9 cellular contexts compared by ENCODE assay signal in the genomic region with DNA sequence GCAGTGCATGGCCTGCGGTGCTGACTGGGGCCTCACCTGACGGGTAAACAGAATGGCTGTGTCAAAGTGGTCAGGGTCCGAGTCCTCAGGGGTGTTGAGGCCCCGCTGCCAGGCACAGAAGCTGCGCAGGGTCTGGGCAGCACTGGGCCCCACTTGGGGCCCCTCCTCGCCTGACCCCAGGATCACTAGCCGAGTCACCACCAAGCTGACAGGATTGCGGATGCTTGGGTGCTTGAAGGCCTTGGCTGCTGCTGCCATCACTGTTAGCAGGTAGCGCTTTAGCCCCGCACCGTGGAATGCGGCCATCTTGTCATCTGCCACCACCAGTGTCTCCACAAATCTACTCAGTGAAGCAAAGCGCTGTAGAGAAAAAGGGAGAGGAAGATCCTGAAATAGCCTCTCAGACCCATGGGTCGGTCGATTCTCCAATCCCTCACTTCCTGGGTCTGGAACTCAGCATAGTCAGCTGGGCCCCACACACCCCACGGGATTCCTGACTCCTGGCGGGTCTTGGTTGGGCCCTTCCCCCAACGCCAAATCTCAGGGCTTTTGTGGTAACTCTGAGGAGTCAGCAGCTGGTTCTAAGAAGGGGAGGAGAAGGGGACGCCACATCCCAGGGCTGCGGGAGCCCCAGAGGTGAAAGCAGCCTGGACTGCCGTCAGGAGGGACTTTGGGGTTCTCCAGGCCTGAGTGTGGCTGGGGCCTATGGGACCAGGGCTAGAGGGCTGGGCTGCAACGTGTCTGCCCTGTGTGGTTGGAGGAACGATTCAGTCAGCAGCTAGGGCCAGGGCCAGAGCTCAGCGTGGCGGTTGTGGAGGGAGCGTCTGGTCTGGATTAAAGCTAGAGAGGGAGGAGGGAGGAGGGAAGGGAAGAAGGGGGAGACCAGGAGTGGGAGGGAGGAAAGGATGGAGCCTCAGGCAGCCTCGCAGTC. TPM values are rescaled to one million over a fixed set of nuclear protein-coding genes. Genes with fewer than 3 reads are reported as not detected.
DNase-seq lines count a peak whose midpoint lies in the region; ATAC-seq, FAIRE-seq and TF ChIP-seq lines count a peak whose summit lies in the region.
"Had no signal": no experiment of that assay in that cellular context is flagged by ENCODE, and none has a peak within 500 bp of the region (broad histone marks: within the 10 kb centered on the region; RNA-seq: fewer than 3 reads in every experiment).

No MANE protein-coding gene starts in this region.

- DNase-seq in H9: no peak
- DNase-seq in cardiac fibroblast (ENCODE audit: low read depth in 2 of 2): peak; percentile 80 to 88
- peak; percentile 83 for DNase-seq in kidney
- no peak for DNase-seq in stimulated activated naive B cell treated with anti-CD40 and anti-IgM and Interleukin-4, amounts not matched to agents 10 μg/mL and 1 μg/mL and 100 μg/mL, for 72 hours
- DNase-seq in SHP77 treated with DMSO at 0.1 percent for 48 hours (lab: John Stamatoyannopoulos, UW): no peak
- no peak for DNase-seq in stimulated activated CD4-positive, alpha-beta T cell treated with anti-CD3 and anti-CD28 coated beads, Interleukin-1b, Interleukin-23, amount 100 ng/mL, for 48 hours

- peaks cover 58 to 61% of the 10 kb centered on the region in 2 experiments for H3K4me1 Mint-ChIP-seq in H9
- H3K4me1 Mint-ChIP-seq in stimulated activated naive B cell treated with anti-CD40 and anti-IgM and Interleukin-4, amounts not matched to agents 10 μg/mL and 1 μg/mL and 100 μg/mL, for 72 hours: peaks cover 46 to 60% of the 10 kb centered on the region in 2 donors

- H2BK15ac ChIP-seq in H9 (ENCODE audit: low read depth, low read length): no peak overlapping the region

- no peak for ATAC-seq in stimulated activated naive B cell treated with anti-CD40 and anti-IgM and Interleukin-4, amounts not matched to agents 10 μg/mL and 1 μg/mL and 100 μg/mL, for 72 hours (replicated peaks)
- ATAC-seq in GM19452 (IDR thresholded peaks at IDR 0.05; ENCODE audit: unreplicated experiment) (no peak), GM19455 (IDR thresholded peaks at IDR 0.05; ENCODE audit: unreplicated experiment) (no peak)
- ATAC-seq: Panc1 had no signal

- H3K23ac ChIP-seq in H9 (ENCODE audit: insufficient read length, low read depth, low read length): no peak overlapping the region

- H4K8ac ChIP-seq in H9 (replicated peaks; ENCODE audit: insufficient read length, low read depth, low read length): no peak overlapping the region

- no peak overlapping the region for H2BK12ac ChIP-seq in H9 (ENCODE audit: insufficient read length, low read depth, low read length)

- no peak overlapping the region for H2AK5ac ChIP-seq in H9 (ENCODE audit: insufficient read length, low read length)

- H3K4me3 Mint-ChIP-seq in H9: peak overlapping the region; percentile 59 to 65
- peak overlapping the region in 1 of 2 donors; percentile 4 for H3K4me3 Mint-ChIP-seq in stimulated activated naive B cell treated with anti-CD40 and anti-IgM and Interleukin-4, amounts not matched to agents 10 μg/mL and 1 μg/mL and 100 μg/mL, for 72 hours

- H3K27me3 Mint-ChIP-seq in H9 (ENCODE audit: low read depth): no peaks in the 10 kb centered on the region
- no peaks in the 10 kb centered on the region for H3K27me3 Mint-ChIP-seq in stimulated activated naive B cell treated with anti-CD40 and anti-IgM and Interleukin-4, amounts not matched to agents 10 μg/mL and 1 μg/mL and 100 μg/mL, for 72 hours

- WGBS in H9 (ENCODE audit: extremely low coverage, insufficient read length, low lambda C conversion rate): no CpG with 5 or more reads among the region's 27 CpGs

- H3K79me1 ChIP-seq in H9 (ENCODE audit: insufficient read depth, low read depth, low read length, poor library complexity, severe bottlenecking): no peaks in the 10 kb centered on the region

- no peaks in the 10 kb centered on the region for H3K9me3 ChIP-seq in H9 (ENCODE audit: control insufficient read depth, low read depth, low read length)
- no peaks in the 10 kb centered on the region for H3K9me3 ChIP-seq in kidney (ENCODE audit: control insufficient read depth in 1 of 2, low read length in 2 of 2)

- H3K9ac ChIP-seq in H9 (ENCODE audit: extremely low read depth, insufficient read length, low read length): no peak overlapping the region
- H3K9ac ChIP-seq in kidney (ENCODE audit: low read length in 2 of 2): peak overlapping the region in 1 of 2 donors; percentile 21

- no peak overlapping the region for H3K27ac ChIP-seq in H9 (ENCODE audit: insufficient read length, low read depth, low read length)
- peak overlapping the region; percentile 71 to 85 for H3K27ac ChIP-seq in kidney (ENCODE audit: low read depth in 2 of 2, low read length in 2 of 2)

- peaks cover 4% of the 10 kb centered on the region for H3K23me2 ChIP-seq in H9 (ENCODE audit: insufficient read length, low read depth, low read length, poor library complexity, severe bottlenecking)

- H3K14ac ChIP-seq in H9 (ENCODE audit: insufficient read depth, low read length): 0 out of 2 replicates have a peak overlapping the region, but pooled peaks have one; percentile 19

- peaks cover 0 to 4% of the 10 kb centered on the region in 2 donors for H3K36me3 ChIP-seq in kidney (ENCODE audit: control insufficient read depth in 1 of 2, insufficient read depth in 2 of 2, low read length in 2 of 2)

- no peak overlapping the region for H3K4ac ChIP-seq in H9 (ENCODE audit: low read depth, low read length)

- H3K79me2 ChIP-seq in H9 (ENCODE audit: insufficient read depth, low read length): no peaks in the 10 kb centered on the region

- no peak overlapping the region for H2BK20ac ChIP-seq in H9 (ENCODE audit: low read depth, low read length, poor library complexity, severe bottlenecking)

- no peak overlapping the region for H3T11ph ChIP-seq in H9 (ENCODE audit: low read length)

- H3K9me3 Mint-ChIP-seq in H9: no peaks in the 10 kb centered on the region; a peak in 1 of 5 replicates
- H3K9me3 Mint-ChIP-seq in stimulated activated naive B cell treated with anti-CD40 and anti-IgM and Interleukin-4, amounts not matched to agents 10 μg/mL and 1 μg/mL and 100 μg/mL, for 72 hours: no peaks in the 10 kb centered on the region

- no peak overlapping the region for H4K91ac ChIP-seq in H9 (ENCODE audit: insufficient read length, low read depth, low read length)

- peak overlapping the region; percentile 41 to 81 for H3K4me3 ChIP-seq in cardiac fibroblast (replicated peaks in 1 of 2; ENCODE audit: low read depth in 2 of 2, low read length in 2 of 2)
- peak overlapping the region; percentile 14 to 54 for H3K4me3 ChIP-seq in kidney (ENCODE audit: low read length in 2 of 2)

- no peak for TF ChIP-seq CTCF in H9 (conservative IDR thresholded peaks at IDR 0.05)
- TF ChIP-seq CTCF in cardiac fibroblast (IDR thresholded peaks at IDR 0.05; ENCODE audit: low read depth, low read length): no peak
- TF ChIP-seq CTCF in kidney (IDR thresholded peaks at IDR 0.05; ENCODE audit: borderline replicate concordance, extremely low read depth, insufficient read depth): no peak

- H4K5ac ChIP-seq in H9 (ENCODE audit: insufficient read length, low read depth, low read length): no peak overlapping the region

- intact Hi-C loops in kidney (cut with DNase I): no loop called here

- no peak overlapping the region for H3K56ac ChIP-seq in H9 (ENCODE audit: insufficient read length, low read depth, low read length)

- H2BK120ac ChIP-seq in H9 (ENCODE audit: low read depth, low read length, poor library complexity, severe bottlenecking): no peak overlapping the region

- H4K20me1 ChIP-seq in H9 (ENCODE audit: control insufficient read depth, insufficient read depth, insufficient read length): no peaks in the 10 kb centered on the region

- no peak overlapping the region for H2AFZ ChIP-seq in H9 (ENCODE audit: low read length)

- peak overlapping the region; percentile 27 for H3K4me2 ChIP-seq in H9 (ENCODE audit: insufficient read depth, insufficient read length, low read length)

- no peak for FAIRE-seq in kidney (lab: Jason Lieb, UNC)

- peaks cover 0 to 25% (median 11%) of the 10 kb centered on the region in 3 experiments; a peak in 5 of 7 replicates for H3K36me3 Mint-ChIP-seq in H9 (ENCODE audit: insufficient read depth in 1 of 3, low read depth in 3 of 3)
- H3K36me3 Mint-ChIP-seq in stimulated activated naive B cell treated with anti-CD40 and anti-IgM and Interleukin-4, amounts not matched to agents 10 μg/mL and 1 μg/mL and 100 μg/mL, for 72 hours: no peaks in the 10 kb centered on the region

- H3K4me1 ChIP-seq in H9 (ENCODE audit: insufficient read depth, low read length) (peaks cover 24% of the 10 kb centered on the region), kidney (ENCODE audit: control insufficient read depth in 1 of 2, insufficient read depth in 1 of 2, low read depth in 1 of 2, low read length in 2 of 2) (peaks cover 25 to 27% of the 10 kb centered on the region in 2 donors)

- H3K18ac ChIP-seq in H9 (ENCODE audit: insufficient read length, low read depth, low read length): peak overlapping the region; percentile 27

- H3K27ac Mint-ChIP-seq in H9: peak overlapping the region in 2 of 3 experiments; percentile 75 to 85; a peak in 4 of 7 replicates
- peak overlapping the region; percentile 63 for H3K27ac Mint-ChIP-seq in stimulated activated naive B cell treated with anti-CD40 and anti-IgM and Interleukin-4, amounts not matched to agents 10 μg/mL and 1 μg/mL and 100 μg/mL, for 72 hours

- no peaks in the 10 kb centered on the region for H3K27me3 ChIP-seq in H9 (ENCODE audit: insufficient read depth, low read length)

- no peak overlapping the region for H2BK5ac ChIP-seq in H9 (ENCODE audit: insufficient read length, low read length)

RNA-seq across cellular contexts. Expression of a gene that starts 2.1 kb away (rescaled TPM):
- total RNA-seq in H9 (2021) (7.0 and 9.1 TPM in 2 replicates), kidney (14.0 TPM)
- polyA plus RNA-seq in kidney (ENCODE audit: insufficient read depth, low read depth, low replicate concordance): 0.26 TPM

RNA-seq across cellular contexts. Expression of a gene that starts 5.4 kb away (rescaled TPM):
- total RNA-seq in H9 (2021) (80.3 and 84.5 TPM in 2 replicates), kidney (92.7 TPM)
- polyA plus RNA-seq in kidney (ENCODE audit: insufficient read depth, low read depth, low replicate concordance): 197 TPM

RNA-seq across cellular contexts. Expression of a gene that starts 18.3 kb away (rescaled TPM):
- total RNA-seq in H9 (2021) (0.44 and 0.90 TPM in 2 replicates), kidney (43.4 TPM)
- 38.9 TPM for polyA plus RNA-seq in kidney (ENCODE audit: insufficient read depth, low read depth, low replicate concordance)

RNA-seq across cellular contexts. Expression of a gene that starts 19.5 kb away (rescaled TPM):
- total RNA-seq in H9 (2021) (31.8 and 33.1 TPM in 2 replicates), kidney (22.9 TPM)
- polyA plus RNA-seq in kidney (ENCODE audit: insufficient read depth, low read depth, low replicate concordance): 33.5 TPM

RNA-seq across cellular contexts. Expression of a gene that starts 26.6 kb away (rescaled TPM):
- total RNA-seq in H9 (2021): not detected in 2 replicates
- not detected for total RNA-seq in kidney
- polyA plus RNA-seq in kidney (ENCODE audit: insufficient read depth, low read depth, low replicate concordance): not detected

Comparison
In these comparisons a context has a peak if more than half of its experiments do, and no peak if none do; other contexts are left out.
1. DNase-seq: peak in cardiac fibroblast (2 of 2) and kidney (single experiment); none in H9 (single experiment), stimulated activated naive B cell treated with anti-CD40 and anti-IgM and Interleukin-4, amounts not matched to agents 10 μg/mL and 1 μg/mL and 100 μg/mL, for 72 hours (single experiment), SHP77 treated with DMSO at 0.1 percent for 48 hours (single experiment) and stimulated activated CD4-positive, alpha-beta T cell treated with anti-CD3 and anti-CD28 coated beads, Interleukin-1b, Interleukin-23, amount 100 ng/mL, for 48 hours (single experiment).
2. RNA of a gene that starts 18.3 kb away (total RNA-seq): 43.4 TPM in kidney (single experiment); 0.44 to 0.90 TPM in H9; every median in the first group is over 10 times any median in the second.